In genomic region chr19:43560687-43561086, GRCh38 we compare ENCODE assay signal across 1 cellular context.
TF ChIP-seq lines count a peak whose summit lies in the region.

No MANE protein-coding gene starts in this region.

TF ChIP-seq in H1, 55 proteins besides CTCF, POLR2A, EP300 and RAD21:
- 0 out of 2 replicates have a peak, but pooled peaks have one; percentile 53 for TF ChIP-seq CREB1 (IDR thresholded peaks at IDR 0.05)
- no peak for TF ChIP-seq SIX5 (IDR thresholded peaks at IDR 0.05; ENCODE audit: low read depth, low read length)
